ENCODE assay signal across 13 cellular contexts in genomic region chr2:237501892-237502513, GRCh38. TPM values are rescaled to one million over a fixed set of nuclear protein-coding genes. Genes with fewer than 3 reads are reported as not detected.
DNase-seq lines count a peak whose midpoint lies in the region; ATAC-seq and TF ChIP-seq lines count a peak whose summit lies in the region.
"Had no signal": no experiment of that assay in that cellular context is flagged by ENCODE, and none has a peak within 500 bp of the region (broad histone marks: within the 10 kb centered on the region; RNA-seq: fewer than 3 reads in every experiment).

No MANE protein-coding gene starts in this region.

- dilution Hi-C loops in IMR-90 (cut with HindIII; ENCODE audit: low sequenced_read_pairs, unreplicated experiment): no loop called here

- H4K20me1 ChIP-seq in IMR-90 (ENCODE audit: insufficient read depth, low read length) (no peaks in the 10 kb centered on the region), H9 (ENCODE audit: control insufficient read depth, insufficient read depth, insufficient read length) (no peaks in the 10 kb centered on the region)

- H2BK15ac ChIP-seq in IMR-90 (ENCODE audit: low read depth, low read length) (peak overlapping the region; percentile 96), H9 (ENCODE audit: low read depth, low read length) (no peak overlapping the region)

- H2BK5ac ChIP-seq in IMR-90 (ENCODE audit: low read depth, low read length, poor library complexity, severe bottlenecking) (peak overlapping the region; percentile 91), H9 (ENCODE audit: insufficient read length, low read length) (no peak overlapping the region)

- H3K27me3 ChIP-seq in IMR-90 (ENCODE audit: control insufficient read depth, insufficient read depth, low read length) (no peaks in the 10 kb centered on the region), liver (ENCODE audit: control insufficient read depth in 4 of 4, insufficient read depth in 4 of 4, low read length in 3 of 4) (no peaks in the 10 kb centered on the region), testis (no peaks in the 10 kb centered on the region), H9 (ENCODE audit: insufficient read depth, low read length) (no peaks in the 10 kb centered on the region)
- H3K27me3 ChIP-seq: Peyer's patch had no signal

- H3K23me2 ChIP-seq in H9 (ENCODE audit: insufficient read length, low read depth, low read length, poor library complexity, severe bottlenecking): no peaks in the 10 kb centered on the region

- H3K4me3 Mint-ChIP-seq in chondrocyte (ENCODE audit: unreplicated experiment) (no peak overlapping the region), H9 (no peak overlapping the region)
- no peak overlapping the region for H3K4me3 Mint-ChIP-seq in activated naive CD4-positive, alpha-beta T cell treated with anti-CD3 and anti-CD28 coated beads for 36 hours
- H3K4me3 Mint-ChIP-seq in stimulated activated naive B cell treated with anti-CD40 and anti-IgM and Interleukin-4, amounts not matched to agents 10 μg/mL and 1 μg/mL and 100 μg/mL, for 72 hours: no peak overlapping the region
- H3K4me3 Mint-ChIP-seq: T-helper 2 cell treated with Interferon-gamma antibody and Interleukin-4, amounts not matched to agents 5 μg/mL and 100 μg/mL, for 36 hours had no signal

- H4K5ac ChIP-seq in IMR-90 (ENCODE audit: low read depth, low read length): peak overlapping the region; percentile 98
- H4K5ac ChIP-seq in H9 (ENCODE audit: insufficient read length, low read depth, low read length): no peak overlapping the region

- H3K9ac ChIP-seq in IMR-90 (ENCODE audit: low read depth, low read length) (peak overlapping the region; percentile 32; the same call in 1 of the 2 replicates), liver (ENCODE audit: low read depth in 1 of 2, low read length in 2 of 2) (peak overlapping the region; percentile 24 to 52), H9 (ENCODE audit: extremely low read depth, insufficient read length, low read length) (no peak overlapping the region)

- peak overlapping the region; percentile 99 for H2AK5ac ChIP-seq in IMR-90 (ENCODE audit: low read depth, low read length)
- no peak overlapping the region for H2AK5ac ChIP-seq in H9 (ENCODE audit: insufficient read length, low read length)

- H2BK120ac ChIP-seq in IMR-90 (ENCODE audit: low read depth, low read length): peak overlapping the region; percentile 99
- no peak overlapping the region for H2BK120ac ChIP-seq in H9 (ENCODE audit: low read depth, low read length, poor library complexity, severe bottlenecking)

- no peaks in the 10 kb centered on the region for H3K36me3 Mint-ChIP-seq in chondrocyte (ENCODE audit: low read depth)
- H3K36me3 Mint-ChIP-seq in activated naive CD4-positive, alpha-beta T cell treated with anti-CD3 and anti-CD28 coated beads for 36 hours (ENCODE audit: low read depth): no peaks in the 10 kb centered on the region
- peaks cover 0 to 6% (median 0%) of the 10 kb centered on the region in 3 experiments; a peak in 3 of 7 replicates for H3K36me3 Mint-ChIP-seq in H9 (ENCODE audit: insufficient read depth in 1 of 3, low read depth in 3 of 3)
- H3K36me3 Mint-ChIP-seq in stimulated activated naive B cell treated with anti-CD40 and anti-IgM and Interleukin-4, amounts not matched to agents 10 μg/mL and 1 μg/mL and 100 μg/mL, for 72 hours: no peaks in the 10 kb centered on the region

- H2AK9ac ChIP-seq in IMR-90 (replicated peaks; ENCODE audit: low read depth, low read length, poor library complexity): peak overlapping the region; percentile 95

- H3K23ac ChIP-seq in IMR-90 (ENCODE audit: low read depth, low read length) (peak overlapping the region; percentile 98), H9 (ENCODE audit: insufficient read length, low read depth, low read length) (no peak overlapping the region)

- H3K4me3 ChIP-seq in IMR-90 (ENCODE audit: insufficient read depth, low read depth, low read length): no peak overlapping the region
- H3K4me3 ChIP-seq in liver (ENCODE audit: low read depth in 1 of 3, low read length in 3 of 3): no peak overlapping the region
- no peak overlapping the region for H3K4me3 ChIP-seq in testis
- H3K4me3 ChIP-seq: Peyer's patch had no signal

- H3K4ac ChIP-seq in IMR-90 (ENCODE audit: low read depth, low read length) (peak overlapping the region; percentile 98), H9 (ENCODE audit: low read depth, low read length) (no peak overlapping the region)

- H3T11ph ChIP-seq in H9 (ENCODE audit: low read length): no peak overlapping the region

- H3K18ac ChIP-seq in IMR-90 (ENCODE audit: low read depth, low read length) (peak overlapping the region; percentile 95), H9 (ENCODE audit: insufficient read length, low read depth, low read length) (no peak overlapping the region)

- intact Hi-C loops in IMR-90 (cut with micrococcal nuclease) (loop anchor here (1.0 kb wide), 1 partner anchor 70 kb away; no protein-coding TSS in a partner anchor), testis (cut with DNase I; ENCODE audit: low total_unique reads) (no loop called here)
- intact Hi-C loops in activated naive CD4-positive, alpha-beta T cell treated with anti-CD3 and anti-CD28 coated beads for 36 hours (cut with micrococcal nuclease): no loop called here

- H4K91ac ChIP-seq in IMR-90 (ENCODE audit: insufficient read depth, low read depth, low read length) (peak overlapping the region; percentile 99), H9 (ENCODE audit: insufficient read length, low read depth, low read length) (no peak overlapping the region)

- H3K14ac ChIP-seq in IMR-90 (replicated peaks; ENCODE audit: low read depth, low read length): peak overlapping the region; percentile 96
- no peak overlapping the region for H3K14ac ChIP-seq in H9 (ENCODE audit: insufficient read depth, low read length)

- in situ Hi-C loops in IMR-90 (cut with MboI; ENCODE audit: low sequenced_read_pairs): no loop called here

- H3K4me2 ChIP-seq in IMR-90 (ENCODE audit: low read depth, low read length) (peak overlapping the region; percentile 14; the same call in 1 of the 2 replicates), H9 (ENCODE audit: insufficient read depth, insufficient read length, low read length) (no peak overlapping the region)

- H2BK20ac ChIP-seq in IMR-90 (ENCODE audit: low read depth, low read length) (peak overlapping the region; percentile 99), H9 (ENCODE audit: low read depth, low read length, poor library complexity, severe bottlenecking) (no peak overlapping the region)

- DNase-seq in IMR-90 (peak; percentile 46), chondrocyte (ENCODE audit: low spot score) (no peak), testis (no peak), H9 (no peak)
- DNase-seq in activated naive CD4-positive, alpha-beta T cell treated with anti-CD3 and anti-CD28 coated beads for 36 hours: no peak
- DNase-seq in stimulated activated naive B cell treated with anti-CD40 and anti-IgM and Interleukin-4, amounts not matched to agents 10 μg/mL and 1 μg/mL and 100 μg/mL, for 72 hours: no peak
- DNase-seq: activated CD4-positive, alpha-beta T cell treated with anti-CD3 and anti-CD28 coated beads, Interleukin-2, amount 50 U/mL, for 48 hours; NCI-H1105 treated with DMSO at 0.1 percent for 48 hours; NCI-H446 treated with DMSO at 0.1 percent for 48 hours; Peyer's patch had no signal

- H3K9me3 Mint-ChIP-seq in chondrocyte (ENCODE audit: low read depth): no peaks in the 10 kb centered on the region
- H3K9me3 Mint-ChIP-seq in activated naive CD4-positive, alpha-beta T cell treated with anti-CD3 and anti-CD28 coated beads for 36 hours: no peaks in the 10 kb centered on the region
- H3K9me3 Mint-ChIP-seq in H9: peaks cover 6 to 11% of the 10 kb centered on the region in 2 experiments; a peak in 4 of 5 replicates
- H3K9me3 Mint-ChIP-seq in stimulated activated naive B cell treated with anti-CD40 and anti-IgM and Interleukin-4, amounts not matched to agents 10 μg/mL and 1 μg/mL and 100 μg/mL, for 72 hours: no peaks in the 10 kb centered on the region
- H3K9me3 Mint-ChIP-seq: T-helper 2 cell treated with Interferon-gamma antibody and Interleukin-4, amounts not matched to agents 5 μg/mL and 100 μg/mL, for 36 hours had no signal

- H2AFZ ChIP-seq in IMR-90 (replicated peaks; ENCODE audit: low read length, poor library complexity): peak overlapping the region; percentile 79
- no peak overlapping the region for H2AFZ ChIP-seq in H9 (ENCODE audit: low read length)

- no peaks in the 10 kb centered on the region for H3K27me3 Mint-ChIP-seq in chondrocyte (ENCODE audit: low read depth)
- H3K27me3 Mint-ChIP-seq in activated naive CD4-positive, alpha-beta T cell treated with anti-CD3 and anti-CD28 coated beads for 36 hours (ENCODE audit: low read depth): peaks cover 15% of the 10 kb centered on the region
- peaks cover 5% of the 10 kb centered on the region; the same call in 1 of the 2 replicates for H3K27me3 Mint-ChIP-seq in H9 (ENCODE audit: low read depth)
- peaks cover 36 to 62% of the 10 kb centered on the region in 2 donors for H3K27me3 Mint-ChIP-seq in stimulated activated naive B cell treated with anti-CD40 and anti-IgM and Interleukin-4, amounts not matched to agents 10 μg/mL and 1 μg/mL and 100 μg/mL, for 72 hours

- no TSS peak for BruUV-seq in IMR-90 (replicated peaks; lab: Mats Ljungman, UMichigan)

- TF ChIP-seq CTCF in IMR-90 (conservative IDR thresholded peaks at IDR 0.05; ENCODE audit: low read depth, low read length) (no peak), chondrocyte (IDR thresholded peaks at IDR 0.05) (peak; percentile 17), liver (IDR thresholded peaks at IDR 0.05; ENCODE audit: low read depth, low read length, missing input control) (no peak), testis (IDR thresholded peaks at IDR 0.05) (no peak), H9 (conservative IDR thresholded peaks at IDR 0.05) (no peak)

- peaks cover 29% of the 10 kb centered on the region for H3K4me1 Mint-ChIP-seq in chondrocyte (ENCODE audit: low read depth)
- H3K4me1 Mint-ChIP-seq in activated naive CD4-positive, alpha-beta T cell treated with anti-CD3 and anti-CD28 coated beads for 36 hours (ENCODE audit: low read depth): no peaks in the 10 kb centered on the region
- H3K4me1 Mint-ChIP-seq in H9: peaks cover 12% of the 10 kb centered on the region in 2 experiments
- no peaks in the 10 kb centered on the region for H3K4me1 Mint-ChIP-seq in stimulated activated naive B cell treated with anti-CD40 and anti-IgM and Interleukin-4, amounts not matched to agents 10 μg/mL and 1 μg/mL and 100 μg/mL, for 72 hours

- H3K79me1 ChIP-seq in IMR-90 (ENCODE audit: low read depth in 1 of 2, low read length in 2 of 2): peaks cover 18 to 73% of the 10 kb centered on the region in 2 experiments
- H3K79me1 ChIP-seq in H9 (ENCODE audit: insufficient read depth, low read depth, low read length, poor library complexity, severe bottlenecking): no peaks in the 10 kb centered on the region

- no peaks in the 10 kb centered on the region for H3K9me3 ChIP-seq in IMR-90 (ENCODE audit: control insufficient read depth, insufficient read depth, low read length)
- H3K9me3 ChIP-seq in liver (ENCODE audit: control insufficient read depth in 4 of 4, low read length in 3 of 4): no peaks in the 10 kb centered on the region
- no peaks in the 10 kb centered on the region for H3K9me3 ChIP-seq in testis
- no peaks in the 10 kb centered on the region for H3K9me3 ChIP-seq in H9 (ENCODE audit: control insufficient read depth, low read depth, low read length)
- H3K9me3 ChIP-seq: Peyer's patch had no signal

- TF ChIP-seq RAD21 in IMR-90 (IDR thresholded peaks at IDR 0.05; ENCODE audit: low read length) (no peak), liver (IDR thresholded peaks at IDR 0.05) (no peak)

- TF ChIP-seq POLR2A in IMR-90 (IDR thresholded peaks at IDR 0.05; ENCODE audit: low read depth, low read length) (0 out of 2 replicates have a peak, but pooled peaks have one; percentile 9), testis (IDR thresholded peaks at IDR 0.05) (no peak)

- CTCF ChIA-PET in IMR-90 (lab: Yijun Ruan, JAX): interaction anchor here (0.6 to 2.6 kb wide), 4 partner anchors 11 to 70 kb away, joined by 3 to 11 read pairs (median 7); no protein-coding TSS in a partner anchor
- CTCF ChIA-PET in activated naive CD4-positive, alpha-beta T cell treated with anti-CD3 and anti-CD28 coated beads for 36 hours (lab: Charles Lee): interaction anchor here (1.7 to 3.0 kb wide), 2 partner anchors 11 to 70 kb away, joined by 13 read pairs; no protein-coding TSS in a partner anchor

- H4K8ac ChIP-seq in IMR-90 (ENCODE audit: low read depth in 2 of 2, low read length in 2 of 2): peak overlapping the region; percentile 89 to 98
- H4K8ac ChIP-seq in H9 (replicated peaks; ENCODE audit: insufficient read length, low read depth, low read length): no peak overlapping the region

- ATAC-seq in IMR-90 (ENCODE audit: low read depth) (peak; percentile 1; the same call in 1 of the 2 replicates), HG03520 (IDR thresholded peaks at IDR 0.05; ENCODE audit: unreplicated experiment) (no peak)
- no peak for ATAC-seq in stimulated activated naive B cell treated with anti-CD40 and anti-IgM and Interleukin-4, amounts not matched to agents 10 μg/mL and 1 μg/mL and 100 μg/mL, for 72 hours (replicated peaks)

- H3K36me3 ChIP-seq in IMR-90 (ENCODE audit: control insufficient read depth, insufficient read depth, low read length): peaks cover 1% of the 10 kb centered on the region; the same call in 1 of the 2 replicates
- H3K36me3 ChIP-seq in liver (ENCODE audit: control insufficient read depth in 4 of 4, insufficient read depth in 3 of 4, low read depth in 1 of 4, low read length in 3 of 4): peaks cover 0 to 7% (median 2%) of the 10 kb centered on the region in 4 donors
- no peaks in the 10 kb centered on the region for H3K36me3 ChIP-seq in testis (ENCODE audit: low read depth, missing control alignments)
- H3K36me3 ChIP-seq: Peyer's patch had no signal

- H3K9me1 ChIP-seq in IMR-90 (ENCODE audit: insufficient read depth, low read length): peaks cover 31% of the 10 kb centered on the region

- H3K27ac Mint-ChIP-seq in chondrocyte (ENCODE audit: unreplicated experiment) (peak overlapping the region; percentile 9), H9 (peak overlapping the region in 1 of 3 experiments; percentile 48; a peak in 1 of 7 replicates)
- H3K27ac Mint-ChIP-seq in activated naive CD4-positive, alpha-beta T cell treated with anti-CD3 and anti-CD28 coated beads for 36 hours: no peak overlapping the region
- H3K27ac Mint-ChIP-seq in stimulated activated naive B cell treated with anti-CD40 and anti-IgM and Interleukin-4, amounts not matched to agents 10 μg/mL and 1 μg/mL and 100 μg/mL, for 72 hours: no peak overlapping the region
- H3K27ac Mint-ChIP-seq: T-helper 2 cell treated with Interferon-gamma antibody and Interleukin-4, amounts not matched to agents 5 μg/mL and 100 μg/mL, for 36 hours had no signal

- H3K27ac ChIP-seq in IMR-90 (ENCODE audit: insufficient read depth, low read length) (peak overlapping the region; percentile 96), liver (ENCODE audit: low read depth in 1 of 2, low read length in 2 of 2) (peak overlapping the region; percentile 97 to 98), testis (peak overlapping the region; percentile 21 to 75), H9 (ENCODE audit: insufficient read length, low read depth, low read length) (no peak overlapping the region)

- WGBS in IMR-90 (ENCODE audit: extremely low coverage in 2 of 2, insufficient read length in 1 of 2), 2 experiments: no CpG with 5 or more reads among the region's 2 CpGs
- WGBS in liver: 64% methylated on average over 2 of the region's 2 CpGs
- 52 to 57% methylated on average over 2 of the region's 2 CpGs for WGBS in testis, 2 donors
- WGBS in H9 (ENCODE audit: extremely low coverage, insufficient read length, low lambda C conversion rate): no CpG with 5 or more reads among the region's 2 CpGs

- no peak overlapping the region for H2BK12ac ChIP-seq in H9 (ENCODE audit: insufficient read length, low read depth, low read length)

- H3K79me2 ChIP-seq in H9 (ENCODE audit: insufficient read depth, low read length): no peaks in the 10 kb centered on the region

- peak overlapping the region; percentile 94 for H3K56ac ChIP-seq in IMR-90 (ENCODE audit: extremely low read depth, insufficient read depth, low read length)
- no peak overlapping the region for H3K56ac ChIP-seq in H9 (ENCODE audit: insufficient read length, low read depth, low read length)

- POLR2A ChIA-PET in IMR-90 (lab: Charles Lee; ENCODE audit: unreplicated experiment): interaction anchor here (0.9 to 1.1 kb wide), 2 partner anchors 80 to 88 kb away, joined by 3 to 4 read pairs; partner anchors contain the start of gene COL6A3

- H3K4me1 ChIP-seq in IMR-90 (ENCODE audit: control insufficient read depth, insufficient read depth, low read length) (peaks cover 25% of the 10 kb centered on the region), liver (ENCODE audit: control insufficient read depth in 4 of 4, insufficient read depth in 4 of 4, low read length in 3 of 4) (peaks cover 3 to 15% (median 6%) of the 10 kb centered on the region in 4 donors), testis (peaks cover 16% of the 10 kb centered on the region), H9 (ENCODE audit: insufficient read depth, low read length) (peaks cover 4% of the 10 kb centered on the region; the same call in 1 of the 2 replicates)

RNA-seq across cellular contexts. Expression of gene MLPH, which starts 15.0 kb away (rescaled TPM):
- total RNA-seq in IMR-90 (2012; rRNA removed) (13.8 and 13.9 TPM in 2 replicates), chondrocyte (3.7 to 6.1 TPM (median 5.6 TPM) in 3 replicates), liver (10 to 100 TPM in 1 of 2 donors, 1 to 10 TPM in 1; 1.6 to 22.6 TPM), testis (1 to 10 TPM; 6.5 to 7.4 TPM), H9 (2021) (3.4 TPM in 2 replicates)
- polyA plus RNA-seq in IMR-90 (2012; rRNA removed) (21.6 and 23.7 TPM in 2 replicates), liver (10 to 100 TPM; 22.1 to 25.9 TPM), testis (ENCODE audit: insufficient read depth, low read depth, low replicate concordance) (5.5 TPM)
- polyA plus RNA-seq in IMR-90 (2012; cell fraction: cytosol; rRNA removed): 12.9 and 20.1 TPM in 2 replicates
- 50.9 and 66.0 TPM in 2 replicates for polyA plus RNA-seq in IMR-90 (2012; cell fraction: nucleus; rRNA removed; ENCODE audit: low replicate concordance)
- total RNA-seq in activated naive CD4-positive, alpha-beta T cell treated with anti-CD3 and anti-CD28 coated beads for 36 hours: not detected
